Comparison of ENCODE assay signal across 2 cellular contexts in genomic region chr10:102813734-102814455, GRCh38.
TF ChIP-seq lines count a peak whose summit lies in the region.

No MANE protein-coding gene starts in this region.

TF ChIP-seq in GM23338, 12 proteins besides CTCF, POLR2A, EP300 and RAD21 (continued from another document):
- TF ChIP-seq, protein P1, sequence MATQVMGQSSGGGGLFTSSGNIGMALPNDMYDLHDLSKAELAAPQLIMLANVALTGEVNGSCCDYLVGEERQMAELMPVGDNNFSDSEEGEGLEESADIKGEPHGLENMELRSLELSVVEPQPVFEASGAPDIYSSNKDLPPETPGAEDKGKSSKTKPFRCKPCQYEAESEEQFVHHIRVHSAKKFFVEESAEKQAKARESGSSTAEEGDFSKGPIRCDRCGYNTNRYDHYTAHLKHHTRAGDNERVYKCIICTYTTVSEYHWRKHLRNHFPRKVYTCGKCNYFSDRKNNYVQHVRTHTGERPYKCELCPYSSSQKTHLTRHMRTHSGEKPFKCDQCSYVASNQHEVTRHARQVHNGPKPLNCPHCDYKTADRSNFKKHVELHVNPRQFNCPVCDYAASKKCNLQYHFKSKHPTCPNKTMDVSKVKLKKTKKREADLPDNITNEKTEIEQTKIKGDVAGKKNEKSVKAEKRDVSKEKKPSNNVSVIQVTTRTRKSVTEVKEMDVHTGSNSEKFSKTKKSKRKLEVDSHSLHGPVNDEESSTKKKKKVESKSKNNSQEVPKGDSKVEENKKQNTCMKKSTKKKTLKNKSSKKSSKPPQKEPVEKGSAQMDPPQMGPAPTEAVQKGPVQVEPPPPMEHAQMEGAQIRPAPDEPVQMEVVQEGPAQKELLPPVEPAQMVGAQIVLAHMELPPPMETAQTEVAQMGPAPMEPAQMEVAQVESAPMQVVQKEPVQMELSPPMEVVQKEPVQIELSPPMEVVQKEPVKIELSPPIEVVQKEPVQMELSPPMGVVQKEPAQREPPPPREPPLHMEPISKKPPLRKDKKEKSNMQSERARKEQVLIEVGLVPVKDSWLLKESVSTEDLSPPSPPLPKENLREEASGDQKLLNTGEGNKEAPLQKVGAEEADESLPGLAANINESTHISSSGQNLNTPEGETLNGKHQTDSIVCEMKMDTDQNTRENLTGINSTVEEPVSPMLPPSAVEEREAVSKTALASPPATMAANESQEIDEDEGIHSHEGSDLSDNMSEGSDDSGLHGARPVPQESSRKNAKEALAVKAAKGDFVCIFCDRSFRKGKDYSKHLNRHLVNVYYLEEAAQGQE (IDR thresholded peaks at IDR 0.05; ENCODE audit: unreplicated experiment) = no peak
- no peak for TF ChIP-seq EZH2phosphoT487 (IDR thresholded peaks at IDR 0.05; ENCODE audit: unreplicated experiment)
- TF ChIP-seq ZNF331 (CRISPR knock-in tag; IDR thresholded peaks at IDR 0.05; ENCODE audit: low read depth) = no peak
- no peak for TF ChIP-seq POLR2AphosphoS5 (IDR thresholded peaks at IDR 0.05; ENCODE audit: low read depth)
- no peak for TF ChIP-seq ZNF462 (CRISPR knock-in tag; IDR thresholded peaks at IDR 0.05)
- TF ChIP-seq STAT1 (IDR thresholded peaks at IDR 0.05; ENCODE audit: unreplicated experiment) = no peak
- no peak for TF ChIP-seq NANOG (IDR thresholded peaks at IDR 0.05; ENCODE audit: borderline replicate concordance)
- TF ChIP-seq CREB1 (CRISPR knock-in tag; IDR thresholded peaks at IDR 0.05; ENCODE audit: low read depth) = no peak
- TF ChIP-seq ETS1 (IDR thresholded peaks at IDR 0.05) = no peak
- TF ChIP-seq ZNF114 (CRISPR knock-in tag; IDR thresholded peaks at IDR 0.05) = no peak

TF ChIP-seq in WTC11, 78 proteins besides CTCF, POLR2A, EP300 and RAD21 (continued from another document):
- TF ChIP-seq AR (CRISPR knock-in tag; IDR thresholded peaks at IDR 0.05) (no peak), PRRX2 (CRISPR knock-in tag; IDR thresholded peaks at IDR 0.05) (no peak), ZBTB21 (CRISPR knock-in tag; IDR thresholded peaks at IDR 0.05; ENCODE audit: borderline replicate concordance) (no peak), NR2C2 (CRISPR knock-in tag; IDR thresholded peaks at IDR 0.05) (no peak), JAZF1 (CRISPR knock-in tag; IDR thresholded peaks at IDR 0.05) (no peak), OVOL2 (CRISPR knock-in tag; IDR thresholded peaks at IDR 0.05; ENCODE audit: borderline replicate concordance) (no peak), EMX1 (CRISPR knock-in tag; IDR thresholded peaks at IDR 0.05) (no peak), GABPB1 (CRISPR knock-in tag; IDR thresholded peaks at IDR 0.05) (no peak)
- TF ChIP-seq, protein P2, sequence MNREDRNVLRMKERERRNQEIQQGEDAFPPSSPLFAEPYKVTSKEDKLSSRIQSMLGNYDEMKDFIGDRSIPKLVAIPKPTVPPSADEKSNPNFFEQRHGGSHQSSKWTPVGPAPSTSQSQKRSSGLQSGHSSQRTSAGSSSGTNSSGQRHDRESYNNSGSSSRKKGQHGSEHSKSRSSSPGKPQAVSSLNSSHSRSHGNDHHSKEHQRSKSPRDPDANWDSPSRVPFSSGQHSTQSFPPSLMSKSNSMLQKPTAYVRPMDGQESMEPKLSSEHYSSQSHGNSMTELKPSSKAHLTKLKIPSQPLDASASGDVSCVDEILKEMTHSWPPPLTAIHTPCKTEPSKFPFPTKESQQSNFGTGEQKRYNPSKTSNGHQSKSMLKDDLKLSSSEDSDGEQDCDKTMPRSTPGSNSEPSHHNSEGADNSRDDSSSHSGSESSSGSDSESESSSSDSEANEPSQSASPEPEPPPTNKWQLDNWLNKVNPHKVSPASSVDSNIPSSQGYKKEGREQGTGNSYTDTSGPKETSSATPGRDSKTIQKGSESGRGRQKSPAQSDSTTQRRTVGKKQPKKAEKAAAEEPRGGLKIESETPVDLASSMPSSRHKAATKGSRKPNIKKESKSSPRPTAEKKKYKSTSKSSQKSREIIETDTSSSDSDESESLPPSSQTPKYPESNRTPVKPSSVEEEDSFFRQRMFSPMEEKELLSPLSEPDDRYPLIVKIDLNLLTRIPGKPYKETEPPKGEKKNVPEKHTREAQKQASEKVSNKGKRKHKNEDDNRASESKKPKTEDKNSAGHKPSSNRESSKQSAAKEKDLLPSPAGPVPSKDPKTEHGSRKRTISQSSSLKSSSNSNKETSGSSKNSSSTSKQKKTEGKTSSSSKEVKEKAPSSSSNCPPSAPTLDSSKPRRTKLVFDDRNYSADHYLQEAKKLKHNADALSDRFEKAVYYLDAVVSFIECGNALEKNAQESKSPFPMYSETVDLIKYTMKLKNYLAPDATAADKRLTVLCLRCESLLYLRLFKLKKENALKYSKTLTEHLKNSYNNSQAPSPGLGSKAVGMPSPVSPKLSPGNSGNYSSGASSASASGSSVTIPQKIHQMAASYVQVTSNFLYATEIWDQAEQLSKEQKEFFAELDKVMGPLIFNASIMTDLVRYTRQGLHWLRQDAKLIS (CRISPR knock-in tag; IDR thresholded peaks at IDR 0.05; ENCODE audit: borderline replicate concordance) = no peak
- TF ChIP-seq, protein P3, sequence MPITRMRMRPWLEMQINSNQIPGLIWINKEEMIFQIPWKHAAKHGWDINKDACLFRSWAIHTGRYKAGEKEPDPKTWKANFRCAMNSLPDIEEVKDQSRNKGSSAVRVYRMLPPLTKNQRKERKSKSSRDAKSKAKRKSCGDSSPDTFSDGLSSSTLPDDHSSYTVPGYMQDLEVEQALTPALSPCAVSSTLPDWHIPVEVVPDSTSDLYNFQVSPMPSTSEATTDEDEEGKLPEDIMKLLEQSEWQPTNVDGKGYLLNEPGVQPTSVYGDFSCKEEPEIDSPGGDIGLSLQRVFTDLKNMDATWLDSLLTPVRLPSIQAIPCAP (CRISPR knock-in tag; IDR thresholded peaks at IDR 0.05) = no peak
- TF ChIP-seq, protein P4, sequence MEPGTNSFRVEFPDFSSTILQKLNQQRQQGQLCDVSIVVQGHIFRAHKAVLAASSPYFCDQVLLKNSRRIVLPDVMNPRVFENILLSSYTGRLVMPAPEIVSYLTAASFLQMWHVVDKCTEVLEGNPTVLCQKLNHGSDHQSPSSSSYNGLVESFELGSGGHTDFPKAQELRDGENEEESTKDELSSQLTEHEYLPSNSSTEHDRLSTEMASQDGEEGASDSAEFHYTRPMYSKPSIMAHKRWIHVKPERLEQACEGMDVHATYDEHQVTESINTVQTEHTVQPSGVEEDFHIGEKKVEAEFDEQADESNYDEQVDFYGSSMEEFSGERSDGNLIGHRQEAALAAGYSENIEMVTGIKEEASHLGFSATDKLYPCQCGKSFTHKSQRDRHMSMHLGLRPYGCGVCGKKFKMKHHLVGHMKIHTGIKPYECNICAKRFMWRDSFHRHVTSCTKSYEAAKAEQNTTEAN (CRISPR knock-in tag; IDR thresholded peaks at IDR 0.05) = no peak
- TF ChIP-seq, protein P5, sequence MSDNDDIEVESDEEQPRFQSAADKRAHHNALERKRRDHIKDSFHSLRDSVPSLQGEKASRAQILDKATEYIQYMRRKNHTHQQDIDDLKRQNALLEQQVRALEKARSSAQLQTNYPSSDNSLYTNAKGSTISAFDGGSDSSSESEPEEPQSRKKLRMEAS (CRISPR knock-in tag; IDR thresholded peaks at IDR 0.05) = no peak
- TF ChIP-seq, protein P6, sequence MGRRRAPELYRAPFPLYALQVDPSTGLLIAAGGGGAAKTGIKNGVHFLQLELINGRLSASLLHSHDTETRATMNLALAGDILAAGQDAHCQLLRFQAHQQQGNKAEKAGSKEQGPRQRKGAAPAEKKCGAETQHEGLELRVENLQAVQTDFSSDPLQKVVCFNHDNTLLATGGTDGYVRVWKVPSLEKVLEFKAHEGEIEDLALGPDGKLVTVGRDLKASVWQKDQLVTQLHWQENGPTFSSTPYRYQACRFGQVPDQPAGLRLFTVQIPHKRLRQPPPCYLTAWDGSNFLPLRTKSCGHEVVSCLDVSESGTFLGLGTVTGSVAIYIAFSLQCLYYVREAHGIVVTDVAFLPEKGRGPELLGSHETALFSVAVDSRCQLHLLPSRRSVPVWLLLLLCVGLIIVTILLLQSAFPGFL (CRISPR knock-in tag; IDR thresholded peaks at IDR 0.05; ENCODE audit: borderline replicate concordance) = no peak
- TF ChIP-seq, protein P7, sequence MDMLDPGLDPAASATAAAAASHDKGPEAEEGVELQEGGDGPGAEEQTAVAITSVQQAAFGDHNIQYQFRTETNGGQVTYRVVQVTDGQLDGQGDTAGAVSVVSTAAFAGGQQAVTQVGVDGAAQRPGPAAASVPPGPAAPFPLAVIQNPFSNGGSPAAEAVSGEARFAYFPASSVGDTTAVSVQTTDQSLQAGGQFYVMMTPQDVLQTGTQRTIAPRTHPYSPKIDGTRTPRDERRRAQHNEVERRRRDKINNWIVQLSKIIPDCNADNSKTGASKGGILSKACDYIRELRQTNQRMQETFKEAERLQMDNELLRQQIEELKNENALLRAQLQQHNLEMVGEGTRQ (CRISPR knock-in tag; IDR thresholded peaks at IDR 0.05) = no peak
